In the genomic region with DNA sequence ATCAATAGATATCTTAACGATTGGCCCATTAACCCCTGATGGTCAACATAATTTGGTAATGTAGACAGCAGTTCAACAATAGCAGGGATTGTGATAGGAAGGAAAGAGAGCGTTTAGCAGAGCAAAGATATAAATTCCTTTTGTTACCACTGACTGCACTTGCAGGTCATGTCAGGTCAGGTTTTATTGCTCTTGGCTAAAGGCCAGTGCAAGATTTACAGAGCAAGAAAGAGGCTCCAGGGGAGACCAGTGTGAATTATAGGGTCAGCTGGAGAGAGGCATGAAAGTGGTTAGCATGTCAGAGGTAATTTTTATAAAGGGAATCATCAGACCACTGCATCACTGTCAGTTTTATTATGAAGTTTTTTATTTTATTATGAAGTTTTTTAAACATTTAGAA, we compare ENCODE assay signal across 12 cellular contexts.
DNase-seq lines count a peak whose midpoint lies in the region; ATAC-seq, FAIRE-seq and TF ChIP-seq lines count a peak whose summit lies in the region.
"Had no signal": no experiment of that assay in that cellular context is flagged by ENCODE, and none has a peak within 500 bp of the region (broad histone marks: within the 10 kb centered on the region; RNA-seq: fewer than 3 reads in every experiment).

No MANE protein-coding gene starts in this region.

- no peaks in the 10 kb centered on the region for H3K27me3 ChIP-seq in testis

- 15 to 19% methylated on average over 2 of the region's 2 CpGs for WGBS in testis, 2 donors

- TF ChIP-seq POLR2A in testis (IDR thresholded peaks at IDR 0.05), result no peak

- intact Hi-C loops in testis (cut with DNase I; ENCODE audit: low total_unique reads), result no loop called here

- DNase-seq in NCI-H2196 (lab: John Stamatoyannopoulos, UW; ENCODE audit: unreplicated experiment), result peak; percentile 1
- no peak for DNase-seq in NCI-H2196 treated with DMSO at 0.1 percent for 48 hours (lab: John Stamatoyannopoulos, UW; ENCODE audit: unreplicated experiment)
- peak; percentile 1 for DNase-seq in NCI-H510A (lab: John Stamatoyannopoulos, UW)
- DNase-seq in testis, result peak; percentile 16
- DNase-seq in activated CD4-positive, CD25-positive, alpha-beta regulatory T cell (lab: John Stamatoyannopoulos, UW), result no peak
- DNase-seq in NCI-H128 (lab: John Stamatoyannopoulos, UW; ENCODE audit: unreplicated experiment), result no peak
- DNase-seq: activated CD8-positive, alpha-beta memory T cell treated with anti-CD3 and anti-CD28 coated beads, Interleukin-2, amount 10 ng/mL, durations not matched to agents 7 days and 5 days; AML-193; H7; SIG-M5 had no signal

- H3K4me3 ChIP-seq in testis, result no peak overlapping the region

- peak; percentile 26 for FAIRE-seq in endometrium (lab: Jason Lieb, UNC)

- no peaks in the 10 kb centered on the region for H3K36me3 ChIP-seq in testis (ENCODE audit: low read depth, missing control alignments)

- no peaks in the 10 kb centered on the region for H3K9me3 ChIP-seq in testis

- no peak for ATAC-seq in GM19328 (IDR thresholded peaks at IDR 0.05; ENCODE audit: unreplicated experiment)
- ATAC-seq: activated CD8-positive, alpha-beta memory T cell treated with anti-CD3 and anti-CD28 coated beads, Interleukin-2, amount 10 ng/mL, durations not matched to agents 7 days and 5 days had no signal

- no peak for TF ChIP-seq CTCF in testis (IDR thresholded peaks at IDR 0.05)

- H3K4me1 ChIP-seq in testis, result no peaks in the 10 kb centered on the region

- no peak overlapping the region for H3K27ac ChIP-seq in testis

Comparison
In these comparisons a context has a peak if more than half of its experiments do, and no peak if none do; other contexts are left out.
1. DNase-seq: peak in NCI-H2196 (single experiment), NCI-H510A (single experiment) and testis (single experiment); none in NCI-H2196 treated with DMSO at 0.1 percent for 48 hours (single experiment), activated CD4-positive, CD25-positive, alpha-beta regulatory T cell (0 of 4) and NCI-H128 (single experiment).